In the genomic region with DNA sequence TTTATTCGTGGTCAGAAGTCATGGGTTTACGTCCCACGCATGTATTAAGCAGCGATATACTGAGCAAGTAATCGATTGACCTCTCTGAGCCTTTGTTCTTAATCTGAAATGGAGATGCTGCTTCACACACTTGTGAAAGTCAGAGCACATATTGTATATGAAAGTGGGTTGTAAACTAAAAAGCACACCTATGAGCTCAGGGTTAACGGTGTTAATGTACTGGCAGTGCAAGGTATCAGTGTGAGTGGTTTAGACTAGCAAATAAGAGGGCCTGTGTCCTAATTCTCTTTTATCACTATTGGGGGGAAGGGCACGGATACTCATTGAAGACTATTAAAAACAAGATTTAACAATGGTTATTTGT, we compare ENCODE assay signal across 1 cellular context.
TF ChIP-seq lines count a peak whose summit lies in the region.

No MANE protein-coding gene starts in this region.

TF ChIP-seq in GM12878, 131 proteins besides CTCF, POLR2A, EP300 and RAD21 (continued from another document):
- TF ChIP-seq, protein P1, sequence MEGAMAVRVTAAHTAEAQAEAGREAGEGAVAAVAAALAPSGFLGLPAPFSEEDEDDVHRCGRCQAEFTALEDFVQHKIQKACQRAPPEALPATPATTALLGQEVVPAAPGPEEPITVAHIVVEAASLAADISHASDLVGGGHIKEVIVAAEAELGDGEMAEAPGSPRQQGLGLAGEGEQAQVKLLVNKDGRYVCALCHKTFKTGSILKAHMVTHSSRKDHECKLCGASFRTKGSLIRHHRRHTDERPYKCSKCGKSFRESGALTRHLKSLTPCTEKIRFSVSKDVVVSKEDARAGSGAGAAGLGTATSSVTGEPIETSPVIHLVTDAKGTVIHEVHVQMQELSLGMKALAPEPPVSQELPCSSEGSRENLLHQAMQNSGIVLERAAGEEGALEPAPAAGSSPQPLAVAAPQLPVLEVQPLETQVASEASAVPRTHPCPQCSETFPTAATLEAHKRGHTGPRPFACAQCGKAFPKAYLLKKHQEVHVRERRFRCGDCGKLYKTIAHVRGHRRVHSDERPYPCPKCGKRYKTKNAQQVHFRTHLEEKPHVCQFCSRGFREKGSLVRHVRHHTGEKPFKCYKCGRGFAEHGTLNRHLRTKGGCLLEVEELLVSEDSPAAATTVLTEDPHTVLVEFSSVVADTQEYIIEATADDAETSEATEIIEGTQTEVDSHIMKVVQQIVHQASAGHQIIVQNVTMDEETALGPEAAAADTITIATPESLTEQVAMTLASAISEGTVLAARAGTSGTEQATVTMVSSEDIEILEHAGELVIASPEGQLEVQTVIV (IDR thresholded peaks at IDR 0.05; ENCODE audit: borderline replicate concordance, partially characterized antibody) = no peak
- TF ChIP-seq SIX5 (IDR thresholded peaks at IDR 0.05; ENCODE audit: low read depth, low read length, severe bottlenecking) (no peak), CHD2 (IDR thresholded peaks at IDR 0.05; ENCODE audit: borderline replicate concordance, low read depth, low read length) (0 out of 2 replicates have a peak, but pooled peaks have one; percentile 10), CEBPB (IDR thresholded peaks at IDR 0.05; ENCODE audit: borderline replicate concordance in 1 of 2, low read depth in 2 of 2, low read length in 2 of 2) (no peak), CREB1 (IDR thresholded peaks at IDR 0.05; ENCODE audit: low read depth) (no peak), NBN (IDR thresholded peaks at IDR 0.05) (no peak), FOXK2 (IDR thresholded peaks at IDR 0.05) (no peak), TAF1 (IDR thresholded peaks at IDR 0.05; ENCODE audit: borderline replicate concordance, low read depth, low read length) (no peak), ZBED1 (IDR thresholded peaks at IDR 0.05; ENCODE audit: borderline replicate concordance) (no peak), KAT2A (conservative IDR thresholded peaks at IDR 0.05; ENCODE audit: control insufficient read depth, low read depth, low read length) (no peak)
- TF ChIP-seq, protein P2, sequence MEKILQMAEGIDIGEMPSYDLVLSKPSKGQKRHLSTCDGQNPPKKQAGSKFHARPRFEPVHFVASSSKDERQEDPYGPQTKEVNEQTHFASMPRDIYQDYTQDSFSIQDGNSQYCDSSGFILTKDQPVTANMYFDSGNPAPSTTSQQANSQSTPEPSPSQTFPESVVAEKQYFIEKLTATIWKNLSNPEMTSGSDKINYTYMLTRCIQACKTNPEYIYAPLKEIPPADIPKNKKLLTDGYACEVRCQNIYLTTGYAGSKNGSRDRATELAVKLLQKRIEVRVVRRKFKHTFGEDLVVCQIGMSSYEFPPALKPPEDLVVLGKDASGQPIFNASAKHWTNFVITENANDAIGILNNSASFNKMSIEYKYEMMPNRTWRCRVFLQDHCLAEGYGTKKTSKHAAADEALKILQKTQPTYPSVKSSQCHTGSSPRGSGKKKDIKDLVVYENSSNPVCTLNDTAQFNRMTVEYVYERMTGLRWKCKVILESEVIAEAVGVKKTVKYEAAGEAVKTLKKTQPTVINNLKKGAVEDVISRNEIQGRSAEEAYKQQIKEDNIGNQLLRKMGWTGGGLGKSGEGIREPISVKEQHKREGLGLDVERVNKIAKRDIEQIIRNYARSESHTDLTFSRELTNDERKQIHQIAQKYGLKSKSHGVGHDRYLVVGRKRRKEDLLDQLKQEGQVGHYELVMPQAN (conservative IDR thresholded peaks at IDR 0.05) = no peak
TF ChIP-seq in GM12878: peak in this region for 2.
